In genomic region chr1:204307334-204307883, GRCh38 we compare ENCODE assay signal across 8 cellular contexts. TPM values are rescaled to one million over a fixed set of nuclear protein-coding genes. Genes with fewer than 3 reads are reported as not detected.
DNase-seq lines count a peak whose midpoint lies in the region; ATAC-seq and TF ChIP-seq lines count a peak whose summit lies in the region.

No MANE protein-coding gene starts in this region.

- peak overlapping the region; percentile 2 for H3K4me2 ChIP-seq in mesendoderm (ENCODE audit: low read length)

- H3K4me1 ChIP-seq in mesendoderm (ENCODE audit: control insufficient read depth, low read depth, low read length) (peaks cover 10% of the 10 kb centered on the region), ascending aorta (no peaks in the 10 kb centered on the region)

- ATAC-seq in Right ventricle myocardium inferior (peak; percentile 84), HG03521 (IDR thresholded peaks at IDR 0.05; ENCODE audit: unreplicated experiment) (no peak)

- intact Hi-C loops in Right ventricle myocardium inferior (cut with DNase I) (no loop called here), cardiac septum (cut with DNase I) (loop anchor here (5.0 kb wide), 2 partner anchors 50 to 90 kb away; no protein-coding TSS in a partner anchor), dorsolateral prefrontal cortex (cut with DNase I) (loop anchor here in 1 of 2 donors (5.0 kb wide), 1 partner anchor 50 kb away; the partner anchor contains the start of gene PLEKHA6), ascending aorta (cut with DNase I) (no loop called here)

- no peak overlapping the region for H2AK5ac ChIP-seq in mesendoderm (ENCODE audit: low read length)

- H3K36me3 ChIP-seq in mesendoderm (ENCODE audit: control insufficient read depth, insufficient read depth, low read length): no peaks in the 10 kb centered on the region
- no peaks in the 10 kb centered on the region for H3K36me3 ChIP-seq in ascending aorta

- no peak overlapping the region for H2BK5ac ChIP-seq in mesendoderm (ENCODE audit: low read length)

- no peak overlapping the region for H3K56ac ChIP-seq in mesendoderm (ENCODE audit: low read length)

- H3K9me3 ChIP-seq in ascending aorta: no peaks in the 10 kb centered on the region

- no peak overlapping the region for H4K5ac ChIP-seq in mesendoderm (ENCODE audit: low read length)

- DNase-seq in Right ventricle myocardium inferior (ENCODE audit: missing footprints): no peak
- DNase-seq in cardiac septum (ENCODE audit: low spot score): no peak
- DNase-seq in dorsolateral prefrontal cortex: peak in 6 of 10 donors; percentile 62 to 78 (median 70)
- DNase-seq in mesendoderm: peak; percentile 68
- DNase-seq in GM19240 (ENCODE audit: insufficient read length, low spot score): no peak
- no peak for DNase-seq in activated CD8-positive, alpha-beta memory T cell treated with anti-CD3 and anti-CD28 coated beads, Interleukin-2, amount 50 U/mL, for 48 hours
- DNase-seq in ascending aorta (ENCODE audit: low spot score in 2 of 2): no peak

- H3K79me1 ChIP-seq in mesendoderm (ENCODE audit: low read length): no peaks in the 10 kb centered on the region

- no peak overlapping the region for H3K18ac ChIP-seq in mesendoderm (ENCODE audit: low read length)

- H3K4me3 ChIP-seq in dorsolateral prefrontal cortex (peak overlapping the region in 52 of 59 donors; percentile 7 to 65 (median 40)), mesendoderm (ENCODE audit: low read length) (no peak overlapping the region), ascending aorta (no peak overlapping the region)

- TF ChIP-seq CTCF in dorsolateral prefrontal cortex (IDR thresholded peaks at IDR 0.05 in 54 of 56, conservative IDR thresholded peaks at IDR 0.05 in 2 of 56; ENCODE audit: low read depth in 1 of 56, partially characterized antibody in 56 of 56) (peak in 37 of 56 donors; percentile 10 to 51 (median 26)), ascending aorta (IDR thresholded peaks at IDR 0.05) (no peak)

- no peak overlapping the region for H3K9ac ChIP-seq in mesendoderm (ENCODE audit: low read length)

- H2BK120ac ChIP-seq in mesendoderm (ENCODE audit: low read depth, low read length): no peak overlapping the region

- peak overlapping the region in 39 of 59 donors; percentile 0 to 81 (median 43) for H3K27ac ChIP-seq in dorsolateral prefrontal cortex
- no peak overlapping the region for H3K27ac ChIP-seq in mesendoderm (ENCODE audit: low read depth, low read length)
- no peak overlapping the region for H3K27ac ChIP-seq in ascending aorta

- WGBS in mesendoderm (ENCODE audit: extremely low coverage, insufficient coverage, low lambda C conversion rate): no CpG with 5 or more reads among the region's 12 CpGs

- H3K4ac ChIP-seq in mesendoderm (ENCODE audit: low read depth, low read length): no peak overlapping the region

- no peak overlapping the region for H4K8ac ChIP-seq in mesendoderm (ENCODE audit: low read depth, low read length)

- H3K79me2 ChIP-seq in mesendoderm (ENCODE audit: control insufficient read depth, insufficient read depth, low read length): no peaks in the 10 kb centered on the region

- H3K27me3 ChIP-seq in dorsolateral prefrontal cortex (no peaks in the 10 kb centered on the region), mesendoderm (ENCODE audit: insufficient read depth, low read length, poor library complexity) (no peaks in the 10 kb centered on the region), ascending aorta (no peaks in the 10 kb centered on the region)

- H2BK15ac ChIP-seq in mesendoderm (replicated peaks; ENCODE audit: low read depth): no peak overlapping the region

- H3K23ac ChIP-seq in mesendoderm (ENCODE audit: low read length): no peak overlapping the region

RNA-seq across cellular contexts. Expression of gene PLEKHA6, which starts 52.3 kb away (rescaled TPM):
- total RNA-seq in Right ventricle myocardium inferior: 18.7 TPM
- 27.9 TPM for total RNA-seq in cardiac septum
- 100 to 1,000 TPM in 47 of 120 experiments, 10 to 100 TPM in 73; 49.5 to 154 (median 97.2) TPM for total RNA-seq in dorsolateral prefrontal cortex
- 1.3 TPM for polyA plus RNA-seq in mesendoderm (2013, experiment 1 of 2)
- polyA plus RNA-seq in mesendoderm (2013, experiment 2 of 2): 1.2 TPM
- total RNA-seq in ascending aorta: 4.9 TPM

Comparison
In these comparisons a context has a peak if more than half of its experiments do, and no peak if none do; other contexts are left out.
1. DNase-seq: peak in dorsolateral prefrontal cortex (6 of 10) and mesendoderm (single experiment); none in Right ventricle myocardium inferior (single experiment), cardiac septum (single experiment), GM19240 (single experiment), activated CD8-positive, alpha-beta memory T cell treated with anti-CD3 and anti-CD28 coated beads, Interleukin-2, amount 50 U/mL, for 48 hours (single experiment) and ascending aorta (0 of 2).
2. H3K27ac ChIP-seq: peak in dorsolateral prefrontal cortex (39 of 59); none in mesendoderm (single experiment) and ascending aorta (0 of 2).
3. H3K4me3 ChIP-seq: peak in dorsolateral prefrontal cortex (52 of 59); none in mesendoderm (single experiment) and ascending aorta (0 of 2).
4. CTCF ChIP-seq: peak in dorsolateral prefrontal cortex (37 of 56); none in ascending aorta (0 of 3).